19 cellular contexts compared by ENCODE assay signal in the genomic region with DNA sequence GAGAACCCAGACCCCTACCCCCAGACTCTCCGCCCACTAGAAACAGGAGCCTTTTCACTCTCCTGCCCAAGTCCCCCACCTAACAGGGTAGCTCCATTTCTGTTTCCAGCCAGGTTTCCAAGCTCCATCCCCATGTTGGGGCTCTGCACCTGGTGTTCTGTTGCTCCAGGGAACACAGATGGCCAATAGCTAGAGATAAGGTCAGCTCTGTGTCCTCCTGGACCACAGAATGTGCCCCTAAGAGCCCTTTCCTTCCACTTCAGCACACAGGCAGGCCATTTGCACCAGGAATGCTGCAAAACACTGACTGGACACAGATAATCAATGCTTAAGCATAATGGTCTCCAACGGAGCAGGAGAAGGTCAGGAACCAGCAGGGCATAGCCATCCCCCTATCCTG.
"Had no signal": no experiment of that assay in that cellular context is flagged by ENCODE, and none has a peak within 500 bp of the region (broad histone marks: within the 10 kb centered on the region; RNA-seq: fewer than 3 reads in every experiment).

No MANE protein-coding gene starts in this region.

- H3K4me1 ChIP-seq: suprapubic skin, tibial nerve had no signal

- H3K4me1 Mint-ChIP-seq: naive thymus-derived CD4-positive, alpha-beta T cell had no signal

- ATAC-seq: left cardiac atrium; naive thymus-derived CD4-positive, alpha-beta T cell; stimulated activated naive B cell treated with anti-CD40 and anti-IgM and Interleukin-4, amounts not matched to agents 10 μg/mL and 1 μg/mL and 100 μg/mL, for 72 hours had no signal

- H3K27me3 Mint-ChIP-seq: stimulated activated naive B cell treated with anti-CD40 and anti-IgM and Interleukin-4, amounts not matched to agents 10 μg/mL and 1 μg/mL and 100 μg/mL, for 72 hours had no signal

- H3K36me3 Mint-ChIP-seq: activated naive CD8-positive, alpha-beta T cell; naive thymus-derived CD4-positive, alpha-beta T cell; stimulated activated naive B cell treated with anti-CD40 and anti-IgM and Interleukin-4, amounts not matched to agents 10 μg/mL and 1 μg/mL and 100 μg/mL, for 72 hours had no signal

- H3K36me3 ChIP-seq: suprapubic skin, tibial nerve had no signal

- DNase-seq: activated CD4-positive, alpha-beta T cell treated with anti-CD3 and anti-CD28 coated beads for 4 hours; activated CD4-positive, alpha-beta T cell treated with anti-CD3 and anti-CD28 coated beads, Interleukin-2, amount 50 U/mL, for 4 hours; activated CD4-positive, CD25-positive, alpha-beta regulatory T cell; activated naive CD4-positive, alpha-beta T cell treated with Interleukin-2 at 50 U/mL for 16 hours; activated T-cell treated with anti-CD3 and anti-CD28 coated beads for 4 hours; activated T-cell treated with anti-CD3 and anti-CD28 coated beads, Interleukin-2, amount 50 U/mL, for 72 hours; anterior cingulate cortex; dermis blood vessel endothelial cell; effector CD4-positive, alpha-beta T cell; islet precursor cell; left cardiac atrium; midbrain; naive thymus-derived CD4-positive, alpha-beta T cell; stimulated activated CD4-positive, alpha-beta T cell treated with anti-CD3 and anti-CD28 coated beads, Interleukin-2, amount 100 ng/mL, for 24 hours; stimulated activated naive B cell treated with anti-CD40 and anti-IgM and Interleukin-4, amounts not matched to agents 10 μg/mL and 1 μg/mL and 100 μg/mL, for 72 hours had no signal

- H3K9me3 ChIP-seq: suprapubic skin, tibial nerve had no signal

- H3K9me3 Mint-ChIP-seq: activated T-cell treated with anti-CD3 and anti-CD28 coated beads, Interleukin-2, amount 50 U/mL, for 72 hours; stimulated activated naive B cell treated with anti-CD40 and anti-IgM and Interleukin-4, amounts not matched to agents 10 μg/mL and 1 μg/mL and 100 μg/mL, for 72 hours had no signal

- H3K4me3 Mint-ChIP-seq: activated naive CD8-positive, alpha-beta T cell; activated T-cell treated with anti-CD3 and anti-CD28 coated beads, Interleukin-2, amount 50 U/mL, for 72 hours; naive thymus-derived CD4-positive, alpha-beta T cell; stimulated activated naive B cell treated with anti-CD40 and anti-IgM and Interleukin-4, amounts not matched to agents 10 μg/mL and 1 μg/mL and 100 μg/mL, for 72 hours had no signal

- H3K27ac Mint-ChIP-seq: activated naive CD8-positive, alpha-beta T cell; activated T-cell treated with anti-CD3 and anti-CD28 coated beads, Interleukin-2, amount 50 U/mL, for 72 hours; naive thymus-derived CD4-positive, alpha-beta T cell; stimulated activated naive B cell treated with anti-CD40 and anti-IgM and Interleukin-4, amounts not matched to agents 10 μg/mL and 1 μg/mL and 100 μg/mL, for 72 hours had no signal

- H3K27ac ChIP-seq: suprapubic skin, tibial nerve had no signal

- H3K27me3 ChIP-seq: tibial nerve had no signal

- H3K4me3 ChIP-seq: smooth muscle cell, suprapubic skin, tibial nerve had no signal
